8 cellular contexts compared by ENCODE assay signal in the genomic region with DNA sequence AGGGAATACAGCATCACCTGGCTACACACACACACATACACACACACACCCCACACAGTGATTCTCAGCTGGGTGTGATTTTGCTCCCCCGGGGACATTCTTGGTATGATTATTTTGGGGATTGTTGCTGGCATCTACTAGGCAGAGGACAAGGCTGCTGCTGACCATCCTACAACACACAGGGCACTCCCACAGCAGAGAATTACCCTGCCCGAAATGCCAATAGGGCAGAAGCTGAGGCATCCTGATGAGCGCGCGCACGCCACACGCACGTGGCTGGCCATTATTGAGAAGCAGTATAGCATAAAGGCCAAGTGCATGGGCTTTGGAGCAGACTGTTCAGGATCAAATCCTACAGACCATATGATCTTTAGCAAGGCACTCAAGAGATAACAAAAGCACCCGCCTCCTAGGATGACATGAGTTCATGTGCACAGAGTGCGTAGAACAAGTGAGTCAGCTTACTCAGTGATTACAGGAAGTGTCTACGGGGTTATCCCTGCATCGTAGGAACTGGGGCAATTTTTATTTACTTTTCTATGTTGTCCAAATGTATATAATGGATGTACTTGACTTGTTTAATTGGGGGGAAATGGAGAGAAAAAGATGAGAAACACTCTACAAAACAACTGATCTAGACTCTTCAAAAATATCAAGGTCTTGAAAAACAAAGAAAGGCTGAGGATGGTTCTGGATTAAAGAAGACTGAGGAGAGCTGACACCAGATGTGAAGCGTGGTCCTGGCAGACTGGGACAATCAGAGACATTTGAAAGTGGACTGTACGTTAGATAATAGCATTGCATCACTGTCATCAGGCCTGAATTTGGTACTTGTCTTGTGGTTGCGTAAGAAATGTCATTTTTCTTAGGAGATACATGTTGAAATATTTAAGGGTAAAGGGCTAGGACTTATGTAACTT. TPM values are rescaled to one million over a fixed set of nuclear protein-coding genes. Genes with fewer than 3 reads are reported as not detected.
DNase-seq lines count a peak whose midpoint lies in the region; ATAC-seq and TF ChIP-seq lines count a peak whose summit lies in the region.
"Had no signal": no experiment of that assay in that cellular context is flagged by ENCODE, and none has a peak within 500 bp of the region (broad histone marks: within the 10 kb centered on the region; RNA-seq: fewer than 3 reads in every experiment).

No MANE protein-coding gene starts in this region.

- no peak overlapping the region for H3K27ac ChIP-seq in GM23338 (ENCODE audit: low read depth)

- H3K9me2 ChIP-seq in GM23338 (ENCODE audit: insufficient read depth), result no peaks in the 10 kb centered on the region

- no peaks in the 10 kb centered on the region for H3K36me3 ChIP-seq in GM23338 (ENCODE audit: insufficient read depth)
- H3K36me3 ChIP-seq: heart left ventricle had no signal

- H3K4me2 ChIP-seq in GM23338, result no peak overlapping the region

- H3K27me3 ChIP-seq in GM23338 (ENCODE audit: insufficient read depth), result no peaks in the 10 kb centered on the region
- H3K27me3 ChIP-seq: heart left ventricle had no signal

- H3K9me3 Mint-ChIP-seq in GM23338, result no peaks in the 10 kb centered on the region
- no peaks in the 10 kb centered on the region for H3K9me3 Mint-ChIP-seq in central memory CD8-positive, alpha-beta T cell

- no peaks in the 10 kb centered on the region for H3K79me2 ChIP-seq in GM23338 (replicated peaks; ENCODE audit: insufficient read depth)

- H3K4me1 Mint-ChIP-seq in GM23338, result peaks cover 15% of the 10 kb centered on the region
- peaks cover 28% of the 10 kb centered on the region for H3K4me1 Mint-ChIP-seq in central memory CD8-positive, alpha-beta T cell

- no peaks in the 10 kb centered on the region for H4K20me1 ChIP-seq in GM23338 (replicated peaks; ENCODE audit: insufficient read depth)

- no peak for TF ChIP-seq CTCF in GM23338 (conservative IDR thresholded peaks at IDR 0.05; ENCODE audit: low read depth in 2 of 2)

- peaks cover 2% of the 10 kb centered on the region for H3K27me3 Mint-ChIP-seq in GM23338 (ENCODE audit: insufficient read depth, low read depth, poor library complexity)
- H3K27me3 Mint-ChIP-seq in central memory CD8-positive, alpha-beta T cell, result no peaks in the 10 kb centered on the region

- peaks cover 16% of the 10 kb centered on the region; the same call in 1 of the 2 replicates for H3K4me1 ChIP-seq in GM23338 (ENCODE audit: insufficient read depth)

- no peak for DNase-seq in GM23338 (ENCODE audit: low spot score)
- DNase-seq in OCI-M2 (lab: John Stamatoyannopoulos, UW; ENCODE audit: unreplicated experiment), result peak; percentile 68
- no peak for DNase-seq in central memory CD8-positive, alpha-beta T cell (ENCODE audit: low spot score in 2 of 2)
- peak; percentile 51 for DNase-seq in renal cortical epithelial cell (ENCODE audit: low read depth)
- no peak for DNase-seq in occipital lobe (lab: John Stamatoyannopoulos, UW)
- no peak for DNase-seq in NAMALWA (ENCODE audit: low spot score)
- DNase-seq: heart left ventricle had no signal

- 0 out of 2 replicates have a peak, but pooled peaks cover 2% of the 10 kb centered on the region for H3F3A ChIP-seq in GM23338 (replicated peaks; ENCODE audit: low read depth)

- no peak for ATAC-seq in GM23338
- peak; percentile 44 for ATAC-seq in central memory CD8-positive, alpha-beta T cell (replicated peaks; ENCODE audit: extremely low read depth, poor library complexity, severe bottlenecking)
- no peak for ATAC-seq in GM18498 (IDR thresholded peaks at IDR 0.05; ENCODE audit: unreplicated experiment)
- ATAC-seq: heart left ventricle had no signal

- H3K36me3 Mint-ChIP-seq in GM23338 (ENCODE audit: low read depth), result no peaks in the 10 kb centered on the region
- H3K36me3 Mint-ChIP-seq in central memory CD8-positive, alpha-beta T cell (ENCODE audit: insufficient read depth), result peaks cover 14% of the 10 kb centered on the region

- H3K4me3 ChIP-seq in GM23338, result no peak overlapping the region
- H3K4me3 ChIP-seq: heart left ventricle had no signal

- no peak overlapping the region for H3K27ac Mint-ChIP-seq in GM23338
- peak overlapping the region; percentile 85 for H3K27ac Mint-ChIP-seq in central memory CD8-positive, alpha-beta T cell (ENCODE audit: low read depth)

- 0 out of 2 replicates have a peak overlapping the region, but pooled peaks have one; percentile 56 for H2AFZ ChIP-seq in GM23338

- H3K4me3 Mint-ChIP-seq in GM23338, result no peak overlapping the region
- H3K4me3 Mint-ChIP-seq in central memory CD8-positive, alpha-beta T cell, result no peak overlapping the region

TF ChIP-seq in GM23338, 12 proteins besides CTCF, POLR2A, EP300 and RAD21:
- TF ChIP-seq NANOG (IDR thresholded peaks at IDR 0.05; ENCODE audit: borderline replicate concordance) (no peak), EZH2 (IDR thresholded peaks at IDR 0.05; ENCODE audit: low read depth, unreplicated experiment) (no peak), ZNF331 (CRISPR knock-in tag; IDR thresholded peaks at IDR 0.05; ENCODE audit: low read depth) (no peak), CREB1 (CRISPR knock-in tag; IDR thresholded peaks at IDR 0.05; ENCODE audit: low read depth) (no peak)

RNA-seq across cellular contexts. Expression of a gene that starts 7.2 kb away (rescaled TPM):
- 43.8 and 69.7 TPM in 2 replicates for total RNA-seq in GM23338 (2014; rRNA removed; shearing (Covaris generic))
- 16.7 and 16.9 TPM in 2 replicates for polyA plus RNA-seq in GM23338 (2016; fragmentation: Nextera tagmentation; extraction: Ambion mirVana)
- total RNA-seq in renal cortical epithelial cell (103 and 181 TPM in 2 replicates), occipital lobe (22.9 TPM)

RNA-seq across cellular contexts. Expression of a gene that starts 31.4 kb away (rescaled TPM):
- 26.2 and 31.7 TPM in 2 replicates for total RNA-seq in GM23338 (2014; rRNA removed; shearing (Covaris generic))
- polyA plus RNA-seq in GM23338 (2016; fragmentation: Nextera tagmentation; extraction: Ambion mirVana), result 8.7 and 9.2 TPM in 2 replicates
- 16.8 and 28.9 TPM in 2 replicates for total RNA-seq in renal cortical epithelial cell
- total RNA-seq in occipital lobe, result 5.5 TPM

RNA-seq across cellular contexts. Expression of a gene that starts 38.9 kb away (rescaled TPM):
- total RNA-seq in GM23338 (2014; rRNA removed; shearing (Covaris generic)), result 3.3 and 5.8 TPM in 2 replicates
- polyA plus RNA-seq in GM23338 (2016; fragmentation: Nextera tagmentation; extraction: Ambion mirVana), result 2.6 and 2.8 TPM in 2 replicates
- 21.7 and 22.9 TPM in 2 replicates for total RNA-seq in renal cortical epithelial cell
- 22.8 TPM for total RNA-seq in occipital lobe

RNA-seq across cellular contexts. Expression of a gene that starts 41.2 kb away (rescaled TPM):
- 10.1 and 11.6 TPM in 2 replicates for total RNA-seq in GM23338 (2014; rRNA removed; shearing (Covaris generic))
- 1.8 and 2.3 TPM in 2 replicates for polyA plus RNA-seq in GM23338 (2016; fragmentation: Nextera tagmentation; extraction: Ambion mirVana)
- 8.7 and 9.4 TPM in 2 replicates for total RNA-seq in renal cortical epithelial cell
- 0.16 TPM for total RNA-seq in occipital lobe

RNA-seq across cellular contexts. Expression of a gene that starts 50.1 kb away (rescaled TPM):
- total RNA-seq in GM23338 (2014; rRNA removed; shearing (Covaris generic)), result 0.83 TPM in 1 of 2 replicates, not detected in the other
- 1.8 and 3.6 TPM in 2 replicates for polyA plus RNA-seq in GM23338 (2016; fragmentation: Nextera tagmentation; extraction: Ambion mirVana)
- total RNA-seq in renal cortical epithelial cell, result not detected in 2 replicates
- total RNA-seq in occipital lobe, result not detected
- polyA plus RNA-seq: heart left ventricle had no signal

Comparison
In these comparisons a context has a peak if more than half of its experiments do, and no peak if none do; other contexts are left out.
1. DNase-seq: peak in OCI-M2 (single experiment) and renal cortical epithelial cell (single experiment); none in GM23338 (single experiment), central memory CD8-positive, alpha-beta T cell (0 of 2), occipital lobe (single experiment) and NAMALWA (single experiment).